In genomic region chr7:50781894-50782293, GRCh38 we compare ENCODE assay signal across 12 cellular contexts. TPM values are rescaled to one million over a fixed set of nuclear protein-coding genes. Genes with fewer than 3 reads are reported as not detected.
DNase-seq lines count a peak whose midpoint lies in the region; ATAC-seq, FAIRE-seq and TF ChIP-seq lines count a peak whose summit lies in the region.
"Had no signal": no experiment of that assay in that cellular context is flagged by ENCODE, and none has a peak within 500 bp of the region (broad histone marks: within the 10 kb centered on the region; RNA-seq: fewer than 3 reads in every experiment).

No MANE protein-coding gene starts in this region.

- H3K4me3 Mint-ChIP-seq in activated T-cell treated with anti-CD3 and anti-CD28 coated beads, Interleukin-2, amount 50 U/mL, for 72 hours = peak overlapping the region; percentile 66 to 73
- H3K4me3 Mint-ChIP-seq: memory B cell had no signal

- H3K36me3 Mint-ChIP-seq in activated T-cell treated with anti-CD3 and anti-CD28 coated beads, Interleukin-2, amount 50 U/mL, for 72 hours (ENCODE audit: insufficient read depth in 2 of 2) = peaks cover 0 to 2% of the 10 kb centered on the region in 2 donors

- intact Hi-C loops in kidney (cut with DNase I) = no loop called here

- no peak for DNase-seq in activated T-cell treated with anti-CD3 and anti-CD28 coated beads, Interleukin-2, amount 50 U/mL, for 72 hours
- no peak for DNase-seq in activated T-cell treated with anti-CD3 and anti-CD28 coated beads, Interleukin-2, amount 50 U/mL, for 48 hours
- DNase-seq in kidney (no peak), substantia nigra (lab: John Stamatoyannopoulos, UW) (peak in 1 of 49 donors; percentile 18), HTR-8/SVneo (ENCODE audit: insufficient read length, low spot score) (no peak), GM13977 (ENCODE audit: low spot score) (no peak), RWPE1 (ENCODE audit: low spot score) (no peak)
- DNase-seq: BE2C had no signal

- no peak overlapping the region for H3K9ac ChIP-seq in kidney (ENCODE audit: low read length in 2 of 2)

- in situ Hi-C loops in GM13977 (cut with MboI; ENCODE audit: low pct_unique_long_range_greater_than_20kb, low sequenced_read_pairs, unreplicated experiment) = no loop called here

- H3K9me3 ChIP-seq in kidney (ENCODE audit: control insufficient read depth in 1 of 2, low read length in 2 of 2) = no peaks in the 10 kb centered on the region
- H3K9me3 ChIP-seq: BE2C had no signal

- H3K27me3 Mint-ChIP-seq in activated T-cell treated with anti-CD3 and anti-CD28 coated beads, Interleukin-2, amount 50 U/mL, for 72 hours (ENCODE audit: low read depth) = peaks cover 14% of the 10 kb centered on the region

- FAIRE-seq in kidney (lab: Jason Lieb, UNC) (no peak), HTR-8/SVneo (lab: Jason Lieb, UNC) (no peak)
- FAIRE-seq: GM12892 had no signal

- peak in 1 of 2 donors; percentile 11 for ATAC-seq in activated T-cell treated with anti-CD3 and anti-CD28 coated beads, Interleukin-2, amount 50 U/mL, for 72 hours (replicated peaks in 1 of 2)

- H3K27ac Mint-ChIP-seq in activated T-cell treated with anti-CD3 and anti-CD28 coated beads, Interleukin-2, amount 50 U/mL, for 72 hours = no peak overlapping the region
- H3K27ac Mint-ChIP-seq: dendritic cell treated with granulocyte-macrophage colony-stimulating factor and Interleukin-4, amounts not matched to agents 40 ng/mL and 50 ng/mL, for 4 days; memory B cell had no signal

- H3K4me1 ChIP-seq in kidney (ENCODE audit: control insufficient read depth in 1 of 2, insufficient read depth in 1 of 2, low read depth in 1 of 2, low read length in 2 of 2) = peaks cover 25 to 26% of the 10 kb centered on the region in 2 donors
- H3K4me1 ChIP-seq: BE2C had no signal

- peaks cover 0 to 3% of the 10 kb centered on the region in 2 donors for H3K9me3 Mint-ChIP-seq in activated T-cell treated with anti-CD3 and anti-CD28 coated beads, Interleukin-2, amount 50 U/mL, for 72 hours
- H3K9me3 Mint-ChIP-seq: dendritic cell treated with granulocyte-macrophage colony-stimulating factor and Interleukin-4, amounts not matched to agents 40 ng/mL and 50 ng/mL, for 4 days had no signal

- POLR2A ChIA-PET in RWPE1 (lab: Yijun Ruan, JAX; ENCODE audit: low non-redundant PET) = no interaction called here

- H3K4me1 Mint-ChIP-seq in activated T-cell treated with anti-CD3 and anti-CD28 coated beads, Interleukin-2, amount 50 U/mL, for 72 hours (ENCODE audit: low read depth) = peaks cover 25% of the 10 kb centered on the region

- H3K4me3 ChIP-seq in kidney (ENCODE audit: low read length in 2 of 2) = peak overlapping the region; percentile 22 to 54

- TF ChIP-seq CTCF in kidney (IDR thresholded peaks at IDR 0.05; ENCODE audit: borderline replicate concordance, extremely low read depth, insufficient read depth) = no peak
- no peak for TF ChIP-seq CTCF in GM13977 (IDR thresholded peaks at IDR 0.05; ENCODE audit: extremely low read depth, insufficient read depth, missing control alignments)
- TF ChIP-seq CTCF in RWPE1 (conservative IDR thresholded peaks at IDR 0.05; ENCODE audit: low read depth) = no peak

- H3K27ac ChIP-seq in angular gyrus (ENCODE audit: low read depth, low read length) (peak overlapping the region; percentile 4), kidney (ENCODE audit: low read depth in 2 of 2, low read length in 2 of 2) (no peak overlapping the region), substantia nigra (ENCODE audit: low read depth, low read length, poor library complexity, severe bottlenecking) (peak overlapping the region; percentile 47), RWPE1 (no peak overlapping the region)

- CTCF ChIA-PET in RWPE1 (lab: Yijun Ruan, JAX) = no interaction called here

- H3K36me3 ChIP-seq in kidney (ENCODE audit: control insufficient read depth in 1 of 2, insufficient read depth in 2 of 2, low read length in 2 of 2) = no peaks in the 10 kb centered on the region
- H3K36me3 ChIP-seq: BE2C had no signal

RNA-seq across cellular contexts. Expression of gene GRB10, which starts 0.8 kb away (rescaled TPM):
- 10 to 100 TPM; 18.4 to 21.0 TPM for total RNA-seq in activated T-cell treated with anti-CD3 and anti-CD28 coated beads, Interleukin-2, amount 50 U/mL, for 72 hours
- 57.8 TPM for total RNA-seq in kidney
- polyA plus RNA-seq in kidney (ENCODE audit: insufficient read depth, low read depth, low replicate concordance) = 32.3 TPM

Comparison
In these comparisons a context has a peak if more than half of its experiments do, and no peak if none do; other contexts are left out.
1. H3K27ac ChIP-seq: peak in angular gyrus (single experiment) and substantia nigra (single experiment); none in kidney (0 of 2) and RWPE1 (single experiment).